In genomic region chr1:235069577-235070563, GRCh38 we compare ENCODE assay signal across 1 cellular context.
TF ChIP-seq lines count a peak whose summit lies in the region.

No MANE protein-coding gene starts in this region.

TF ChIP-seq in H1, 55 proteins besides CTCF, POLR2A, EP300 and RAD21 (continued from another document):
- TF ChIP-seq NRF1 (IDR thresholded peaks at IDR 0.05; ENCODE audit: low read depth, low read length) = no peak
- TF ChIP-seq POLR2AphosphoS5 (IDR thresholded peaks at IDR 0.05; ENCODE audit: low read depth, low read length) = no peak
